ENCODE assay signal across 7 cellular contexts in the genomic region with DNA sequence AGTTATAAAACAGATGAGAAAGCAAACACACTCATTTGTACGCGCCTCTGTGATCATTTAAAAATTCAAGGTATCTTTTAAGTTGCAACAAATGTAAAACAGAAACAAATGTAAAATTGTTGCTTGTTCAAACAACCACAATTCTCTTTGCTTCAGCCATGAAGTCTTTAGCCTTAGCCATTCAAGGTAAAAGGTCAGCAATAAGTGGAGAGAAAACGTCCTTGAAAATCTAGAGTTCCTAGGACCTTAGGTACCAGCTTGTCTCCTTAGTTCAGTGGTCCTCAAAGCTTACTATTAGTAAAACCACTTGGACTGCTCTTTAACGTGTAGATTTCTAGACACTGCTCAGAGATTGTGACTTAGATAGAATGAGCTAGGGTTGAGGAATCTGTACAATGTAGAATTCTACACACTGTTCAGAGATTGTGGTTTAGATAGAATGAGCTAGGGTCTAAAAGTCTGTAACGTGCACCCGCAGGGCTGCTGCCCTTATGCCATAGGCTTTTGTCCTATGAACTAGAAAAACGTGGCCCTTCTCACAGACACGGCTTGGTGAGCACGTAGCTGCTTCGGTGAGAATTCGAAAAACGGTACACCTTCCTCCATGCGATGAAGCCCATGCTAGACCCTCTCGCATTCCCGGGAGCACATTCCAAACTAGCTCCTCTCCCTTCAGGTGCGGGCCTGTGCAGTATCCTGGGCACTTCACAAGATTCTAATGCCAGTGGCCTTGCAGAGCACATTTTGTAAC. TPM values are rescaled to one million over a fixed set of nuclear protein-coding genes. Genes with fewer than 3 reads are reported as not detected.
DNase-seq lines count a peak whose midpoint lies in the region; ATAC-seq and TF ChIP-seq lines count a peak whose summit lies in the region.

No MANE protein-coding gene starts in this region.

- H3K4me1 Mint-ChIP-seq in effector memory CD8-positive, alpha-beta T cell (ENCODE audit: low read depth in 2 of 2): peaks cover 33 to 46% of the 10 kb centered on the region in 2 donors
- H3K4me1 Mint-ChIP-seq in stimulated activated naive B cell treated with anti-CD40 and anti-IgM and Interleukin-4, amounts not matched to agents 10 μg/mL and 1 μg/mL and 100 μg/mL, for 72 hours: peaks cover 23 to 54% of the 10 kb centered on the region in 2 donors

- H3K27me3 ChIP-seq in HCT116 (ENCODE audit: insufficient read depth, low read length) (no peaks in the 10 kb centered on the region), SJSA1 (replicated peaks) (no peaks in the 10 kb centered on the region)

- H3K27me3 Mint-ChIP-seq in effector memory CD8-positive, alpha-beta T cell: no peaks in the 10 kb centered on the region
- no peaks in the 10 kb centered on the region for H3K27me3 Mint-ChIP-seq in stimulated activated naive B cell treated with anti-CD40 and anti-IgM and Interleukin-4, amounts not matched to agents 10 μg/mL and 1 μg/mL and 100 μg/mL, for 72 hours

- intact Hi-C loops in HCT116 (cut with micrococcal nuclease): no loop called here

- peak overlapping the region; percentile 29 for H2AFZ ChIP-seq in HCT116 (ENCODE audit: low read depth, low read length, poor library complexity, severe bottlenecking)

- no peaks in the 10 kb centered on the region for H3K79me2 ChIP-seq in HCT116 (ENCODE audit: insufficient read depth, low read length)

- no peak for TF ChIP-seq RAD21 in HCT116 (IDR thresholded peaks at IDR 0.05; ENCODE audit: low read depth)

- H3K36me3 Mint-ChIP-seq in effector memory CD8-positive, alpha-beta T cell (ENCODE audit: insufficient read depth): peaks cover 34% of the 10 kb centered on the region
- no peaks in the 10 kb centered on the region for H3K36me3 Mint-ChIP-seq in stimulated activated naive B cell treated with anti-CD40 and anti-IgM and Interleukin-4, amounts not matched to agents 10 μg/mL and 1 μg/mL and 100 μg/mL, for 72 hours

- POLR2A ChIA-PET in HCT116 (lab: Charles Lee): no interaction called here

- no peaks in the 10 kb centered on the region for H3K36me3 ChIP-seq in HCT116 (ENCODE audit: control insufficient read depth in 1 of 2, insufficient read depth in 2 of 2, low read length in 2 of 2)
- H3K36me3 ChIP-seq in SJSA1: peaks cover 30% of the 10 kb centered on the region

- RAD21 ChIA-PET in HCT116 (lab: Charles Lee; ENCODE audit: low non-redundant PET in 1 of 2, low total read pairs in 2 of 2, uncharacterized antibody in 2 of 2, unreplicated experiment in 2 of 2): no interaction called here

- H3K9me2 ChIP-seq in HCT116 (ENCODE audit: insufficient read depth): no peaks in the 10 kb centered on the region

- no peak overlapping the region for H3K4me3 ChIP-seq in HCT116 (replicated peaks in 1 of 2; ENCODE audit: low read depth in 1 of 2, low read length in 2 of 2)
- peak overlapping the region; percentile 37 for H3K4me3 ChIP-seq in SJSA1

- no TSS peak for BruUV-seq in HCT116 (replicated peaks; lab: Mats Ljungman, UMichigan)

- no peak overlapping the region for H3K9ac ChIP-seq in HCT116 (ENCODE audit: low read length)

- H3K4me1 ChIP-seq in HCT116 (ENCODE audit: control insufficient read depth in 1 of 2, insufficient read depth in 2 of 2, low read length in 2 of 2) (peaks cover 7 to 21% of the 10 kb centered on the region in 2 experiments; a peak in 3 of 4 replicates), SJSA1 (replicated peaks) (peaks cover 66% of the 10 kb centered on the region)

- TF ChIP-seq CTCF in HCT116 (IDR thresholded peaks at IDR 0.05 in 2 of 3, conservative IDR thresholded peaks at IDR 0.05 in 1 of 3; ENCODE audit: borderline replicate concordance in 1 of 3, insufficient read depth in 1 of 3, low read depth in 2 of 3, low read length in 2 of 3) (no peak), GM10266 (IDR thresholded peaks at IDR 0.05; ENCODE audit: control insufficient read depth, insufficient read depth, low read depth, missing control alignments) (no peak)

- no peaks in the 10 kb centered on the region for H3K9me3 Mint-ChIP-seq in effector memory CD8-positive, alpha-beta T cell
- no peaks in the 10 kb centered on the region for H3K9me3 Mint-ChIP-seq in stimulated activated naive B cell treated with anti-CD40 and anti-IgM and Interleukin-4, amounts not matched to agents 10 μg/mL and 1 μg/mL and 100 μg/mL, for 72 hours

- H3K9me3 ChIP-seq in HCT116 (ENCODE audit: control insufficient read depth in 1 of 2, insufficient read depth in 1 of 2, low read depth in 1 of 2, low read length in 2 of 2) (no peaks in the 10 kb centered on the region), SJSA1 (replicated peaks) (no peaks in the 10 kb centered on the region)

- ATAC-seq in HCT116: no peak
- ATAC-seq in effector memory CD8-positive, alpha-beta T cell (replicated peaks): no peak
- peak in 1 of 2 donors; percentile 2 for ATAC-seq in stimulated activated naive B cell treated with anti-CD40 and anti-IgM and Interleukin-4, amounts not matched to agents 10 μg/mL and 1 μg/mL and 100 μg/mL, for 72 hours (replicated peaks)
- no peak for ATAC-seq in activated CD4-positive, CD25-positive, alpha-beta regulatory T cell treated with anti-CD3 and anti-CD28 coated beads, Interleukin-2, amount 50 U/mL, for 24 hours

- no peak overlapping the region for H3K4me2 ChIP-seq in HCT116 (ENCODE audit: low read length)

- no peaks in the 10 kb centered on the region for H4K20me1 ChIP-seq in HCT116 (ENCODE audit: insufficient read depth)

- no peak for DNase-seq in HCT116 (ENCODE audit: low read depth, low spot score)
- peak; percentile 72 to 79 for DNase-seq in SJSA1 (ENCODE audit: low read depth in 1 of 2, low spot score in 2 of 2)
- DNase-seq in effector memory CD8-positive, alpha-beta T cell: peak in 1 of 3 experiments; percentile 10
- DNase-seq in stimulated activated naive B cell treated with anti-CD40 and anti-IgM and Interleukin-4, amounts not matched to agents 10 μg/mL and 1 μg/mL and 100 μg/mL, for 72 hours: no peak
- DNase-seq in erythroblast (lab: John Stamatoyannopoulos, UW): no peak
- DNase-seq in GM10266 (ENCODE audit: extremely low spot score): no peak

- peak overlapping the region; percentile 96 to 98 for H3K27ac Mint-ChIP-seq in effector memory CD8-positive, alpha-beta T cell
- H3K27ac Mint-ChIP-seq in stimulated activated naive B cell treated with anti-CD40 and anti-IgM and Interleukin-4, amounts not matched to agents 10 μg/mL and 1 μg/mL and 100 μg/mL, for 72 hours: peak overlapping the region; percentile 98

- CTCF ChIA-PET in HCT116 (lab: Charles Lee): no interaction called here

- H3K27ac ChIP-seq in HCT116 (ENCODE audit: low read depth, low read length) (no peak overlapping the region), SJSA1 (peak overlapping the region; percentile 85)

- peak overlapping the region; percentile 97 to 99 for H3K4me3 Mint-ChIP-seq in effector memory CD8-positive, alpha-beta T cell
- H3K4me3 Mint-ChIP-seq in stimulated activated naive B cell treated with anti-CD40 and anti-IgM and Interleukin-4, amounts not matched to agents 10 μg/mL and 1 μg/mL and 100 μg/mL, for 72 hours: peak overlapping the region; percentile 78 to 84

- TF ChIP-seq POLR2A in HCT116 (IDR thresholded peaks at IDR 0.05; ENCODE audit: borderline replicate concordance, extremely low read depth, insufficient read depth, insufficient read length): no peak
- no peak for TF ChIP-seq POLR2A in erythroblast (IDR thresholded peaks at IDR 0.05; ENCODE audit: low read length)

TF ChIP-seq in HCT116, 20 proteins besides CTCF, POLR2A, EP300 and RAD21:
- TF ChIP-seq, protein P1, sequence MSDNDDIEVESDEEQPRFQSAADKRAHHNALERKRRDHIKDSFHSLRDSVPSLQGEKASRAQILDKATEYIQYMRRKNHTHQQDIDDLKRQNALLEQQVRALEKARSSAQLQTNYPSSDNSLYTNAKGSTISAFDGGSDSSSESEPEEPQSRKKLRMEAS (IDR thresholded peaks at IDR 0.05): no peak
- TF ChIP-seq ZNF274 (IDR thresholded peaks at IDR 0.05; ENCODE audit: low read depth, low read length) (no peak), SRF (IDR thresholded peaks at IDR 0.05; ENCODE audit: low read depth) (no peak)
- TF ChIP-seq, protein P2, sequence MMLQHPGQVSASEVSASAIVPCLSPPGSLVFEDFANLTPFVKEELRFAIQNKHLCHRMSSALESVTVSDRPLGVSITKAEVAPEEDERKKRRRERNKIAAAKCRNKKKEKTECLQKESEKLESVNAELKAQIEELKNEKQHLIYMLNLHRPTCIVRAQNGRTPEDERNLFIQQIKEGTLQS (IDR thresholded peaks at IDR 0.05): no peak
- TF ChIP-seq, protein P3, sequence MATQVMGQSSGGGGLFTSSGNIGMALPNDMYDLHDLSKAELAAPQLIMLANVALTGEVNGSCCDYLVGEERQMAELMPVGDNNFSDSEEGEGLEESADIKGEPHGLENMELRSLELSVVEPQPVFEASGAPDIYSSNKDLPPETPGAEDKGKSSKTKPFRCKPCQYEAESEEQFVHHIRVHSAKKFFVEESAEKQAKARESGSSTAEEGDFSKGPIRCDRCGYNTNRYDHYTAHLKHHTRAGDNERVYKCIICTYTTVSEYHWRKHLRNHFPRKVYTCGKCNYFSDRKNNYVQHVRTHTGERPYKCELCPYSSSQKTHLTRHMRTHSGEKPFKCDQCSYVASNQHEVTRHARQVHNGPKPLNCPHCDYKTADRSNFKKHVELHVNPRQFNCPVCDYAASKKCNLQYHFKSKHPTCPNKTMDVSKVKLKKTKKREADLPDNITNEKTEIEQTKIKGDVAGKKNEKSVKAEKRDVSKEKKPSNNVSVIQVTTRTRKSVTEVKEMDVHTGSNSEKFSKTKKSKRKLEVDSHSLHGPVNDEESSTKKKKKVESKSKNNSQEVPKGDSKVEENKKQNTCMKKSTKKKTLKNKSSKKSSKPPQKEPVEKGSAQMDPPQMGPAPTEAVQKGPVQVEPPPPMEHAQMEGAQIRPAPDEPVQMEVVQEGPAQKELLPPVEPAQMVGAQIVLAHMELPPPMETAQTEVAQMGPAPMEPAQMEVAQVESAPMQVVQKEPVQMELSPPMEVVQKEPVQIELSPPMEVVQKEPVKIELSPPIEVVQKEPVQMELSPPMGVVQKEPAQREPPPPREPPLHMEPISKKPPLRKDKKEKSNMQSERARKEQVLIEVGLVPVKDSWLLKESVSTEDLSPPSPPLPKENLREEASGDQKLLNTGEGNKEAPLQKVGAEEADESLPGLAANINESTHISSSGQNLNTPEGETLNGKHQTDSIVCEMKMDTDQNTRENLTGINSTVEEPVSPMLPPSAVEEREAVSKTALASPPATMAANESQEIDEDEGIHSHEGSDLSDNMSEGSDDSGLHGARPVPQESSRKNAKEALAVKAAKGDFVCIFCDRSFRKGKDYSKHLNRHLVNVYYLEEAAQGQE (IDR thresholded peaks at IDR 0.05; ENCODE audit: low read depth): no peak
TF ChIP-seq in HCT116: peak in this region for 0.

RNA-seq across cellular contexts. Expression of a gene that starts 1.7 kb away (rescaled TPM):
- total RNA-seq in HCT116 (2021; ENCODE audit: unreplicated experiment): 0.61 TPM
- polyA plus RNA-seq in HCT116 (2012): 0.17 and 0.57 TPM in 2 replicates
- total RNA-seq in SJSA1 (2014; rRNA removed; shearing (Covaris generic)): 123 and 141 TPM in 2 replicates

Comparison
In these comparisons a context has a peak if more than half of its experiments do, and no peak if none do; other contexts are left out.
1. DNase-seq: peak in SJSA1 (2 of 2); none in HCT116 (single experiment), stimulated activated naive B cell treated with anti-CD40 and anti-IgM and Interleukin-4, amounts not matched to agents 10 μg/mL and 1 μg/mL and 100 μg/mL, for 72 hours (single experiment), erythroblast (0 of 2) and GM10266 (single experiment).
2. RNA of a gene that starts 1.7 kb away (total RNA-seq): 123 to 141 TPM in SJSA1; 0.61 TPM in HCT116 (single experiment); every median in the first group is over 10 times any median in the second.